In genomic region chr6:129704708-129705107, GRCh38 we compare ENCODE assay signal across 18 cellular contexts.
"Had no signal": no experiment of that assay in that cellular context is flagged by ENCODE, and none has a peak within 500 bp of the region (broad histone marks: within the 10 kb centered on the region; RNA-seq: fewer than 3 reads in every experiment).

No MANE protein-coding gene starts in this region.

- H3K4me3 ChIP-seq: adrenal gland, coronary artery, prostate gland, testis had no signal

- H3K27me3 ChIP-seq: adrenal gland, testis had no signal

- DNase-seq: activated CD4-positive, alpha-beta memory T cell treated with anti-CD3 and anti-CD28 coated beads, Interleukin-2, amount 10 ng/mL, durations not matched to agents 7 days and 5 days; activated naive CD4-positive, alpha-beta T cell treated with anti-CD3 and anti-CD28 coated beads, Interleukin-2, amount 10 ng/mL, durations not matched to agents 7 days and 5 days; activated T-cell treated with anti-CD3 and anti-CD28 coated beads, Interleukin-2, amount 50 U/mL, for 72 hours; adrenal gland; caudate nucleus; effector CD8-positive, alpha-beta T cell; hypothalamus; kidney glomerular epithelial cell; mesendoderm; nephron progenitor cell; stimulated activated CD4-positive, alpha-beta T cell treated with anti-CD3 and anti-CD28 coated beads, Interleukin-2, amount 100 ng/mL, for 24 hours; stimulated activated naive CD4-positive, alpha-beta T cell treated with Interleukin-2 at 50 U/mL for 16 hours; T-helper 2 cell; testis had no signal

- ATAC-seq: activated T-cell treated with anti-CD3 and anti-CD28 coated beads, Interleukin-2, amount 50 U/mL, for 72 hours; sciatic nerve had no signal

- H3K9me3 ChIP-seq: adrenal gland, prostate gland, testis had no signal

- H3K36me3 ChIP-seq: adrenal gland, prostate gland had no signal

- H3K27ac ChIP-seq: adrenal gland, coronary artery, epithelial cell of prostate, prostate gland, testis had no signal

- H3K4me1 ChIP-seq: prostate gland had no signal
